1 cellular context compared by ENCODE assay signal in genomic region chr7:117757440-117757839, GRCh38.
TF ChIP-seq lines count a peak whose summit lies in the region.

No MANE protein-coding gene starts in this region.

TF ChIP-seq in GM23338, 12 proteins besides CTCF, POLR2A, EP300 and RAD21 (continued from another document):
- TF ChIP-seq ZNF462 (CRISPR knock-in tag; IDR thresholded peaks at IDR 0.05) = no peak
- no peak for TF ChIP-seq REST (IDR thresholded peaks at IDR 0.05; ENCODE audit: unreplicated experiment)
- TF ChIP-seq JUNB (IDR thresholded peaks at IDR 0.05; ENCODE audit: unreplicated experiment) = no peak
- no peak for TF ChIP-seq EZH2 (IDR thresholded peaks at IDR 0.05; ENCODE audit: low read depth, unreplicated experiment)
- TF ChIP-seq ZNF331 (CRISPR knock-in tag; IDR thresholded peaks at IDR 0.05; ENCODE audit: low read depth) = no peak
- no peak for TF ChIP-seq CREB1 (CRISPR knock-in tag; IDR thresholded peaks at IDR 0.05; ENCODE audit: low read depth)
- no peak for TF ChIP-seq STAT1 (IDR thresholded peaks at IDR 0.05; ENCODE audit: unreplicated experiment)
- no peak for TF ChIP-seq ETS1 (IDR thresholded peaks at IDR 0.05)
TF ChIP-seq in GM23338: peak in this region for 0.
